In genomic region chr5:97047076-97047475, GRCh38 we compare ENCODE assay signal across 21 cellular contexts.
"Had no signal": no experiment of that assay in that cellular context is flagged by ENCODE, and none has a peak within 500 bp of the region (broad histone marks: within the 10 kb centered on the region; RNA-seq: fewer than 3 reads in every experiment).

No MANE protein-coding gene starts in this region.

- DNase-seq: islet precursor cell; left ventricle myocardium inferior; midbrain; mucosa of descending colon; naive thymus-derived CD4-positive, alpha-beta T cell; occipital lobe; right lobe of liver; stimulated activated CD4-positive, alpha-beta T cell treated with anti-CD3 and anti-CD28 coated beads, Interleukin-1b, Interleukin-23, amount 100 ng/mL, for 48 hours; stimulated activated CD4-positive, alpha-beta T cell treated with anti-CD3 and anti-CD28 coated beads, Interleukin-2, amount 100 ng/mL, for 48 hours; stimulated activated CD4-positive, alpha-beta T cell treated with anti-CD3 and anti-CD28 coated beads, Interleukin-4, amount 100 ng/mL, for 4 hours; stimulated activated CD8-positive, alpha-beta memory T cell treated with anti-CD3 and anti-CD28 coated beads, Interleukin-4, amount 100 ng/mL, for 48 hours; stimulated activated naive CD4-positive, alpha-beta T cell treated with Interleukin-2 at 50 U/mL for 16 hours; stimulated activated naive CD8-positive, alpha-beta T cell treated with anti-CD3 and anti-CD28 coated beads, Interleukin-15, amount 100 ng/mL, for 72 hours; substantia nigra; testis; thyroid gland; transverse colon; upper lobe of left lung had no signal

- ATAC-seq: mucosa of descending colon; naive thymus-derived CD4-positive, alpha-beta T cell; right lobe of liver; stimulated activated memory B cell treated with anti-CD40 and anti-IgM and Interleukin-4, amounts not matched to agents 10 μg/mL and 1 μg/mL and 100 μg/mL, for 72 hours had no signal

- H3K27ac Mint-ChIP-seq: natural killer cell treated with Interleukin-12 subunit alpha and Interleukin-12 subunit beta and Interleukin-15 and Interleukin-18, amount 100 ng/mL, for 72 hours; progenitor cell of endocrine pancreas; stimulated activated memory B cell treated with anti-CD40 and anti-IgM and Interleukin-4, amounts not matched to agents 10 μg/mL and 1 μg/mL and 100 μg/mL, for 72 hours; stimulated activated naive CD8-positive, alpha-beta T cell treated with anti-CD3 and anti-CD28 coated beads, Interleukin-15, amount 100 ng/mL, for 72 hours had no signal

- H3K4me3 Mint-ChIP-seq: naive thymus-derived CD4-positive, alpha-beta T cell; natural killer cell treated with Interleukin-12 subunit alpha and Interleukin-12 subunit beta and Interleukin-15 and Interleukin-18, amount 100 ng/mL, for 72 hours; stimulated activated memory B cell treated with anti-CD40 and anti-IgM and Interleukin-4, amounts not matched to agents 10 μg/mL and 1 μg/mL and 100 μg/mL, for 72 hours; stimulated activated naive CD8-positive, alpha-beta T cell treated with anti-CD3 and anti-CD28 coated beads, Interleukin-15, amount 100 ng/mL, for 72 hours had no signal

- H3K27me3 Mint-ChIP-seq: progenitor cell of endocrine pancreas had no signal

- H3K4me1 Mint-ChIP-seq: stimulated activated memory B cell treated with anti-CD40 and anti-IgM and Interleukin-4, amounts not matched to agents 10 μg/mL and 1 μg/mL and 100 μg/mL, for 72 hours had no signal

- H3K9me3 Mint-ChIP-seq: natural killer cell treated with Interleukin-12 subunit alpha and Interleukin-12 subunit beta and Interleukin-15 and Interleukin-18, amount 100 ng/mL, for 72 hours had no signal
